In the genomic region with DNA sequence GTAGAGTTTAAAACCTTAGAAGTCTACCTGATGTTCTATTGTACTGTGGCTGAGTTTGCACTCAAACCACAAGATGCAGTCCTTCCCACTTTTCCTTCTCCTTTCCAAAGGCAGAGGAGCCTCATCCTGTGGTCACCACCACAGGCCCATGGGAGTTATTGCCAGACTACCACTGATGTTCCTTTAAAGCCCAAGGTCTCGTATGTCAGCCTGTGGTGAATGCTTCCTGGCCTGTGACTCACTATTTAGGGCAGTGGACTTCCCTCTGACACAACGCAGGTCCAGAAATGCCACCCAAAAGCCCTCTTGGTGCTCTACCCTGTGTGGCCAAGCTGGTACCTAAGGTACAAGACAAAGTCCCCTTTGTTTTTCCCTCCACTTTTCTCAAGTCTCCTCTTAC, we compare ENCODE assay signal across 1 cellular context.
TF ChIP-seq lines count a peak whose summit lies in the region.

No MANE protein-coding gene starts in this region.

TF ChIP-seq in SK-N-SH treated with all-trans-retinoic acid at 6 μM for 48 hours, 23 proteins besides CTCF, POLR2A, EP300 and RAD21 (continued from another document):
- TF ChIP-seq, protein P1, sequence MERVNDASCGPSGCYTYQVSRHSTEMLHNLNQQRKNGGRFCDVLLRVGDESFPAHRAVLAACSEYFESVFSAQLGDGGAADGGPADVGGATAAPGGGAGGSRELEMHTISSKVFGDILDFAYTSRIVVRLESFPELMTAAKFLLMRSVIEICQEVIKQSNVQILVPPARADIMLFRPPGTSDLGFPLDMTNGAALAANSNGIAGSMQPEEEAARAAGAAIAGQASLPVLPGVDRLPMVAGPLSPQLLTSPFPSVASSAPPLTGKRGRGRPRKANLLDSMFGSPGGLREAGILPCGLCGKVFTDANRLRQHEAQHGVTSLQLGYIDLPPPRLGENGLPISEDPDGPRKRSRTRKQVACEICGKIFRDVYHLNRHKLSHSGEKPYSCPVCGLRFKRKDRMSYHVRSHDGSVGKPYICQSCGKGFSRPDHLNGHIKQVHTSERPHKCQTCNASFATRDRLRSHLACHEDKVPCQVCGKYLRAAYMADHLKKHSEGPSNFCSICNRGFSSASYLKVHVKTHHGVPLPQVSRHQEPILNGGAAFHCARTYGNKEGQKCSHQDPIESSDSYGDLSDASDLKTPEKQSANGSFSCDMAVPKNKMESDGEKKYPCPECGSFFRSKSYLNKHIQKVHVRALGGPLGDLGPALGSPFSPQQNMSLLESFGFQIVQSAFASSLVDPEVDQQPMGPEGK (CRISPR knock-in tag; IDR thresholded peaks at IDR 0.05; ENCODE audit: borderline replicate concordance) = no peak
- TF ChIP-seq ZNF8 (CRISPR knock-in tag; IDR thresholded peaks at IDR 0.05) (no peak), SNAI2 (CRISPR knock-in tag; IDR thresholded peaks at IDR 0.05) (no peak)
